ENCODE assay signal across 8 cellular contexts in genomic region chr7:36367561-36367889, GRCh38. TPM values are rescaled to one million over a fixed set of nuclear protein-coding genes. Genes with fewer than 3 reads are reported as not detected.
DNase-seq lines count a peak whose midpoint lies in the region; ATAC-seq and TF ChIP-seq lines count a peak whose summit lies in the region.

No MANE protein-coding gene starts in this region.

- no peaks in the 10 kb centered on the region for H3K27me3 ChIP-seq in SJCRH30
- H3K27me3 ChIP-seq in skeletal muscle satellite cell (ENCODE audit: control insufficient read depth, insufficient read depth, low read length): peaks cover 15% of the 10 kb centered on the region

- TF ChIP-seq CTCF in foreskin fibroblast (IDR thresholded peaks at IDR 0.05; ENCODE audit: low read depth, low read length): no peak

- no peak overlapping the region for H3K27ac ChIP-seq in SJCRH30

- no peaks in the 10 kb centered on the region for H3K4me1 ChIP-seq in SJCRH30
- H3K4me1 ChIP-seq in skeletal muscle satellite cell (ENCODE audit: control insufficient read depth, insufficient read depth, low read length): peaks cover 6% of the 10 kb centered on the region

- H3K36me3 ChIP-seq in SJCRH30: no peaks in the 10 kb centered on the region
- no peaks in the 10 kb centered on the region for H3K36me3 ChIP-seq in skeletal muscle satellite cell (ENCODE audit: insufficient read depth, low read length)

- H3K4me3 ChIP-seq in SJCRH30: peak overlapping the region; percentile 67
- H3K4me3 ChIP-seq in foreskin fibroblast (ENCODE audit: low read depth in 1 of 2, low read length in 2 of 2): peak overlapping the region; percentile 53 to 86
- H3K4me3 ChIP-seq in skeletal muscle satellite cell (ENCODE audit: low read length): peak overlapping the region; percentile 86

- DNase-seq in SJCRH30 (no peak), foreskin fibroblast (no peak), NCI-H1092 treated with DMSO at 0.1 percent for 48 hours (lab: John Stamatoyannopoulos, UW) (no peak), NCI-H1436 treated with DMSO at 0.1 percent for 48 hours (lab: John Stamatoyannopoulos, UW) (no peak), NCI-H510A (lab: John Stamatoyannopoulos, UW) (no peak)

- peak overlapping the region; percentile 72 for H3K9ac ChIP-seq in skeletal muscle satellite cell (ENCODE audit: low read depth, low read length)

- ATAC-seq in GM19438 (IDR thresholded peaks at IDR 0.05; ENCODE audit: low read depth, unreplicated experiment) (peak; percentile 27), HG03378 (IDR thresholded peaks at IDR 0.05; ENCODE audit: unreplicated experiment) (no peak)

- H3K9me3 ChIP-seq in SJCRH30 (replicated peaks) (no peaks in the 10 kb centered on the region), skeletal muscle satellite cell (replicated peaks; ENCODE audit: low read length) (no peaks in the 10 kb centered on the region)

- H3K4me2 ChIP-seq in skeletal muscle satellite cell (ENCODE audit: low read length): peak overlapping the region; percentile 92

RNA-seq across cellular contexts. Expression of gene ANLN, which starts 22.1 kb away (rescaled TPM):
- total RNA-seq in SJCRH30 (2014; rRNA removed; shearing (Covaris generic)): 195 and 215 TPM in 2 replicates
- 69.7 and 115 TPM in 2 replicates for total RNA-seq in skeletal muscle satellite cell (2012; rRNA removed)
